ENCODE assay signal across 9 cellular contexts in the genomic region with DNA sequence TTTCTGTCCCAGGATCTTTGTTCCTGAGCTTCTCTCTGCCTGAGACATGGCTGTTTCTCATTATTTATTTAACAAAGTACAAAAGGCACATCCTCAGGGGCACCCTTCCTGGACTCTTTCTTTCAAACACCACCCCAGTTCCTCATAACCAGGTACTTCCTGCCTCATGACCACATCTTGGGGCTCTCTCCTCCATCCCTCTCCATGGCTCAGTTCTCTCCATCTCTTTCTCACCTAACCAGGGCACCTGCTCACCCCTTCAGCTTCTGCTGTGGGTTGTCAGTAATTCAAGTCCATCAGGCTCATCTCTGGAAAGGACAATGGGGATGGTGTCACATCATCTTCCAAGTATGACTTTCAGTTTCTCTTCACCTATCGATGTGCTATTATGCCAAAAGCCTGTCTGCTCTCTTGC.
DNase-seq lines count a peak whose midpoint lies in the region; ATAC-seq and TF ChIP-seq lines count a peak whose summit lies in the region.
"Had no signal": no experiment of that assay in that cellular context is flagged by ENCODE, and none has a peak within 500 bp of the region (broad histone marks: within the 10 kb centered on the region; RNA-seq: fewer than 3 reads in every experiment).

No MANE protein-coding gene starts in this region.

- peak overlapping the region; percentile 52 for H2AFZ ChIP-seq in KMS-11 (ENCODE audit: low read depth)

- H3K4me1 Mint-ChIP-seq in T-helper 17 cell = no peaks in the 10 kb centered on the region

- DNase-seq in GM13977 (ENCODE audit: low spot score) = peak; percentile 22
- no peak for DNase-seq in epithelial cell of proximal tubule (ENCODE audit: low read depth)
- no peak for DNase-seq in skeletal muscle cell (ENCODE audit: low read depth)
- no peak for DNase-seq in stimulated activated naive CD4-positive, alpha-beta T cell (lab: John Stamatoyannopoulos, UW)
- no peak for DNase-seq in T-helper 17 cell
- no peak for DNase-seq in AG08395 (ENCODE audit: low spot score)
- DNase-seq: NCI-H1694 treated with DMSO at 0.1 percent for 48 hours had no signal

- no peaks in the 10 kb centered on the region for H3K27me3 ChIP-seq in KMS-11 (ENCODE audit: insufficient read depth, low read depth)

- peak overlapping the region; percentile 25; the same call in 1 of the 2 replicates for H3K4me2 ChIP-seq in KMS-11

- H3K27ac Mint-ChIP-seq in T-helper 17 cell = no peak overlapping the region

- no peak overlapping the region for H3K27ac ChIP-seq in KMS-11

- H3K9me3 ChIP-seq in T-helper 17 cell (ENCODE audit: control insufficient read depth, low read length, poor library complexity, severe bottlenecking) = no peaks in the 10 kb centered on the region

- no peaks in the 10 kb centered on the region for H3K36me3 ChIP-seq in KMS-11 (ENCODE audit: insufficient read depth)

- H3K4me3 ChIP-seq in KMS-11 (IDR thresholded peaks at IDR 0.05; ENCODE audit: insufficient read depth, low read depth, low read length) = no peak overlapping the region
- H3K4me3 ChIP-seq in epithelial cell of proximal tubule (ENCODE audit: low read depth, low read length) = peak overlapping the region; percentile 53
- peak overlapping the region; percentile 42 for H3K4me3 ChIP-seq in skeletal muscle cell (ENCODE audit: low read depth, low read length)

- ATAC-seq in HG03135 (IDR thresholded peaks at IDR 0.05; ENCODE audit: unreplicated experiment) (no peak), T-helper 17 cell (no peak)

- peak overlapping the region; percentile 22; the same call in 1 of the 2 replicates for H3K9ac ChIP-seq in KMS-11

- no peaks in the 10 kb centered on the region for H3K79me2 ChIP-seq in KMS-11 (ENCODE audit: insufficient read depth, low read depth)

- no peak overlapping the region for H3K4me3 Mint-ChIP-seq in T-helper 17 cell

- H3K27me3 Mint-ChIP-seq in T-helper 17 cell = no peaks in the 10 kb centered on the region

- in situ Hi-C loops in GM13977 (cut with MboI; ENCODE audit: low pct_unique_long_range_greater_than_20kb, low sequenced_read_pairs, unreplicated experiment) = no loop called here

- H3K36me3 Mint-ChIP-seq in T-helper 17 cell (ENCODE audit: low read depth) = no peaks in the 10 kb centered on the region

- no peaks in the 10 kb centered on the region for H4K20me1 ChIP-seq in KMS-11 (ENCODE audit: insufficient read depth)

- no peak for TF ChIP-seq CTCF in GM13977 (IDR thresholded peaks at IDR 0.05; ENCODE audit: extremely low read depth, insufficient read depth, missing control alignments)
- no peak for TF ChIP-seq CTCF in KMS-11 (conservative IDR thresholded peaks at IDR 0.05; ENCODE audit: low read depth, low read length)
- no peak for TF ChIP-seq CTCF in epithelial cell of proximal tubule (conservative IDR thresholded peaks at IDR 0.05; ENCODE audit: low read depth, low read length)

- H3K4me1 ChIP-seq in KMS-11 (ENCODE audit: low read depth, poor library complexity, severe bottlenecking) = no peaks in the 10 kb centered on the region
